In the genomic region with DNA sequence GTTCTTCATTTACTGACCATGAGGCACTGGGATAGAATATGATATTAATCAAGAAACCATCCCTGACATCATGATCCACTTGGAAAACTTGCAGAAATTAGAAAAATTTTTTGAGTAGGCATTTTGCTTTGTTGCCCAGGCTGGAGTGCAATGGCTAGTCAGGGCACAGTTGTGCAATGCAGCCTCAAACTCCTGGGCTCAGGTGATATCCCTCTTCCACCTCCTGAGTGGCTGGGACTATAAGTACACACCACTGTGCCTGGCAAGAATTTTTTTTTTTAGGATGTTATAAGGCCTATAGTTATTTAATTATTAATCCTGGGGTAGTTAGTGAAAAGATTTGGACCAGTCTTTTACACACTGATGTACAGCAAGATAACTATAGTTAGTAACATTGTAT, we compare ENCODE assay signal across 27 cellular contexts.
"Had no signal": no experiment of that assay in that cellular context is flagged by ENCODE, and none has a peak within 500 bp of the region (broad histone marks: within the 10 kb centered on the region; RNA-seq: fewer than 3 reads in every experiment).

No MANE protein-coding gene starts in this region.

- H3K36me3 Mint-ChIP-seq: stimulated activated effector memory CD8-positive, alpha-beta T cell treated with anti-CD3 and anti-CD28 coated beads, Interleukin-12 subunit alpha, Interleukin-12 subunit beta, amount 100 ng/mL, for 72 hours; stimulated activated memory B cell treated with anti-CD40 and anti-IgM and Interleukin-4, amounts not matched to agents 10 μg/mL and 1 μg/mL and 100 μg/mL, for 72 hours; stimulated activated naive B cell treated with anti-CD40 and anti-IgM and Interleukin-4, amounts not matched to agents 10 μg/mL and 1 μg/mL and 100 μg/mL, for 72 hours had no signal

- H3K27me3 Mint-ChIP-seq: stimulated activated memory B cell treated with anti-CD40 and anti-IgM and Interleukin-4, amounts not matched to agents 10 μg/mL and 1 μg/mL and 100 μg/mL, for 72 hours; stimulated activated naive CD8-positive, alpha-beta T cell treated with anti-CD3 and anti-CD28 coated beads, Interleukin-15, amount 100 ng/mL, for 72 hours had no signal

- H3K27me3 ChIP-seq: stomach, suprapubic skin, testis, thyroid gland, tibial artery, tibial nerve, transverse colon, upper lobe of left lung, uterus, vagina had no signal

- H3K4me3 ChIP-seq: stomach, suprapubic skin, testis, thoracic aorta, thyroid gland, tibial artery, tibial nerve, transverse colon, upper lobe of left lung, uterus, vagina had no signal

- H3K4me3 Mint-ChIP-seq: stimulated activated effector memory CD8-positive, alpha-beta T cell treated with anti-CD3 and anti-CD28 coated beads, Interleukin-12 subunit alpha, Interleukin-12 subunit beta, amount 100 ng/mL, for 72 hours; stimulated activated memory B cell treated with anti-CD40 and anti-IgM and Interleukin-4, amounts not matched to agents 10 μg/mL and 1 μg/mL and 100 μg/mL, for 72 hours; stimulated activated naive B cell treated with anti-CD40 and anti-IgM and Interleukin-4, amounts not matched to agents 10 μg/mL and 1 μg/mL and 100 μg/mL, for 72 hours; stimulated activated naive CD8-positive, alpha-beta T cell treated with anti-CD3 and anti-CD28 coated beads, Interleukin-15, amount 100 ng/mL, for 72 hours; stimulated activated naive CD8-positive, alpha-beta T cell treated with anti-CD3 and anti-CD28 coated beads, Interleukin-15, Interleukin-2, amounts not matched to agents 100 ng/mL and 50 ng/mL, for 24 hours; type B pancreatic cell had no signal

- H3K4me1 Mint-ChIP-seq: stimulated activated effector memory CD8-positive, alpha-beta T cell treated with anti-CD3 and anti-CD28 coated beads, Interleukin-12 subunit alpha, Interleukin-12 subunit beta, amount 100 ng/mL, for 72 hours; stimulated activated memory B cell treated with anti-CD40 and anti-IgM and Interleukin-4, amounts not matched to agents 10 μg/mL and 1 μg/mL and 100 μg/mL, for 72 hours; stimulated activated naive B cell treated with anti-CD40 and anti-IgM and Interleukin-4, amounts not matched to agents 10 μg/mL and 1 μg/mL and 100 μg/mL, for 72 hours; stimulated activated naive CD8-positive, alpha-beta T cell treated with anti-CD3 and anti-CD28 coated beads, Interleukin-15, amount 100 ng/mL, for 72 hours had no signal

- H3K9me3 ChIP-seq: stomach, suprapubic skin, testis, thoracic aorta, thyroid gland, transverse colon, upper lobe of left lung, uterus, vagina had no signal

- H3K27ac Mint-ChIP-seq: stimulated activated effector memory CD8-positive, alpha-beta T cell treated with anti-CD3 and anti-CD28 coated beads, Interleukin-12 subunit alpha, Interleukin-12 subunit beta, amount 100 ng/mL, for 72 hours; stimulated activated memory B cell treated with anti-CD40 and anti-IgM and Interleukin-4, amounts not matched to agents 10 μg/mL and 1 μg/mL and 100 μg/mL, for 72 hours; stimulated activated naive B cell treated with anti-CD40 and anti-IgM and Interleukin-4, amounts not matched to agents 10 μg/mL and 1 μg/mL and 100 μg/mL, for 72 hours; stimulated activated naive CD8-positive, alpha-beta T cell treated with anti-CD3 and anti-CD28 coated beads, Interleukin-15, amount 100 ng/mL, for 72 hours; stimulated activated naive CD8-positive, alpha-beta T cell treated with anti-CD3 and anti-CD28 coated beads, Interleukin-15, Interleukin-2, amounts not matched to agents 100 ng/mL and 50 ng/mL, for 24 hours; type B pancreatic cell had no signal

- H3K27ac ChIP-seq: stomach, suprapubic skin, testis, thoracic aorta, thyroid gland, tibial artery, tibial nerve, transverse colon, upper lobe of left lung, uterus, vagina had no signal

- DNase-seq: stimulated activated CD4-positive, alpha-beta T cell treated with anti-CD3 and anti-CD28 coated beads, Interleukin-2, amount 100 ng/mL, for 48 hours; stimulated activated CD4-positive, alpha-beta T cell treated with anti-CD3 and anti-CD28 coated beads, Interleukin-4, amount 100 ng/mL, for 1 hour; stimulated activated CD4-positive, alpha-beta T cell treated with anti-CD3 and anti-CD28 coated beads, Interleukin-4, amount 100 ng/mL, for 24 hours; stimulated activated CD4-positive, alpha-beta T cell treated with anti-CD3 and anti-CD28 coated beads, Interleukin-4, amount 100 ng/mL, for 4 hours; stimulated activated CD8-positive, alpha-beta memory T cell treated with anti-CD3 and anti-CD28 coated beads, Interleukin-4, amount 100 ng/mL, for 48 hours; stimulated activated naive B cell treated with anti-CD40 and anti-IgM and Interleukin-4, amounts not matched to agents 10 μg/mL and 1 μg/mL and 100 μg/mL, for 72 hours; stimulated activated naive CD4-positive, alpha-beta T cell; stimulated activated naive CD4-positive, alpha-beta T cell treated with Interleukin-2 at 50 U/mL for 16 hours; stimulated activated naive CD8-positive, alpha-beta T cell treated with anti-CD3 and anti-CD28 coated beads, Interleukin-15, amount 100 ng/mL, for 72 hours; stimulated activated naive CD8-positive, alpha-beta T cell treated with anti-CD3 and anti-CD28 coated beads, Interleukin-15, Interleukin-2, amounts not matched to agents 100 U/mL and 50 U/mL, for 24 hours; stomach; substantia nigra; testis; thyroid gland; tibial artery; transverse colon; trophoblast cell; uterus had no signal

- ATAC-seq: stimulated activated effector memory CD8-positive, alpha-beta T cell treated with anti-CD3 and anti-CD28 coated beads, Interleukin-12 subunit alpha, Interleukin-12 subunit beta, amount 100 ng/mL, for 72 hours; stimulated activated memory B cell treated with anti-CD40 and anti-IgM and Interleukin-4, amounts not matched to agents 10 μg/mL and 1 μg/mL and 100 μg/mL, for 72 hours; stimulated activated naive B cell treated with anti-CD40 and anti-IgM and Interleukin-4, amounts not matched to agents 10 μg/mL and 1 μg/mL and 100 μg/mL, for 72 hours; stimulated activated naive CD8-positive, alpha-beta T cell treated with anti-CD3 and anti-CD28 coated beads, Interleukin-15, amount 100 ng/mL, for 72 hours; stimulated activated naive CD8-positive, alpha-beta T cell treated with anti-CD3 and anti-CD28 coated beads, Interleukin-15, Interleukin-2, amounts not matched to agents 100 U/mL and 50 U/mL, for 24 hours had no signal

- H3K36me3 ChIP-seq: stomach, suprapubic skin, thoracic aorta, thyroid gland, tibial artery, transverse colon, upper lobe of left lung, uterus, vagina had no signal

- H3K4me1 ChIP-seq: stomach, suprapubic skin, testis, thyroid gland, tibial artery, tibial nerve, transverse colon, upper lobe of left lung, uterus, vagina had no signal
